ENCODE assay signal across 9 cellular contexts in genomic region chr9:14992025-14992424, GRCh38.
DNase-seq lines count a peak whose midpoint lies in the region; ATAC-seq and TF ChIP-seq lines count a peak whose summit lies in the region.
"Had no signal": no experiment of that assay in that cellular context is flagged by ENCODE, and none has a peak within 500 bp of the region (broad histone marks: within the 10 kb centered on the region; RNA-seq: fewer than 3 reads in every experiment).

No MANE protein-coding gene starts in this region.

- no TSS peak for BruUV-seq in mammary epithelial cell (replicated peaks; lab: Mats Ljungman, UMichigan)

- dilution Hi-C loops in mammary epithelial cell (cut with HindIII; ENCODE audit: low sequenced_read_pairs): no loop called here

- H4K20me1 ChIP-seq in mammary epithelial cell (ENCODE audit: insufficient read depth, low read length): no peaks in the 10 kb centered on the region

- peaks cover 10% of the 10 kb centered on the region for H3K27me3 Mint-ChIP-seq in endodermal cell (ENCODE audit: insufficient read depth)

- H3K9me3 ChIP-seq in mammary epithelial cell (replicated peaks; ENCODE audit: insufficient read depth, low read length): peaks cover 3% of the 10 kb centered on the region
- no peaks in the 10 kb centered on the region for H3K9me3 ChIP-seq in NT2/D1 (ENCODE audit: insufficient read depth, low read length)
- H3K9me3 ChIP-seq in endodermal cell (ENCODE audit: control insufficient read depth, low read length): no peaks in the 10 kb centered on the region
- no peaks in the 10 kb centered on the region for H3K9me3 ChIP-seq in thoracic aorta

- peak overlapping the region; percentile 79 for H3K4me3 Mint-ChIP-seq in endodermal cell

- TF ChIP-seq CTCF in mammary epithelial cell (conservative IDR thresholded peaks at IDR 0.05 in 1 of 2, IDR thresholded peaks at IDR 0.05 in 1 of 2; ENCODE audit: extremely low read depth in 1 of 2, insufficient read depth in 1 of 2, low read depth in 1 of 2, low read length in 2 of 2) (no peak), endodermal cell (conservative IDR thresholded peaks at IDR 0.05) (no peak), thoracic aorta (IDR thresholded peaks at IDR 0.05) (no peak)

- DNase-seq in T47D (ENCODE audit: low read depth in 1 of 2, low spot score in 1 of 2) (peak; percentile 42 to 48), mammary epithelial cell (no peak), NT2/D1 (ENCODE audit: low read depth, low spot score) (no peak), endodermal cell (no peak), thoracic aorta (ENCODE audit: low spot score) (no peak), AG08396 (ENCODE audit: low spot score) (no peak)
- no peak for DNase-seq in stimulated activated CD4-positive, alpha-beta T cell treated with anti-CD3 and anti-CD28 coated beads, Interleukin-4, amount 100 ng/mL, for 4 hours
- DNase-seq: MM.1S had no signal

- CTCF ChIA-PET in mammary epithelial cell (lab: Charles Lee; ENCODE audit: low non-redundant PET): no interaction called here

- peaks cover 5% of the 10 kb centered on the region for H3K36me3 Mint-ChIP-seq in endodermal cell (ENCODE audit: low read depth)

- no peak for ATAC-seq in thoracic aorta (ENCODE audit: insufficient number of reproducible peaks, low FRiP score, low read depth)
- ATAC-seq in GM19328 (IDR thresholded peaks at IDR 0.05; ENCODE audit: unreplicated experiment): no peak

- no peaks in the 10 kb centered on the region for H3K9me3 Mint-ChIP-seq in endodermal cell

- no peaks in the 10 kb centered on the region for H3K4me1 ChIP-seq in mammary epithelial cell (ENCODE audit: insufficient read depth, low read length)
- peaks cover 3% of the 10 kb centered on the region for H3K4me1 ChIP-seq in NT2/D1 (ENCODE audit: insufficient read depth, insufficient read length)
- no peaks in the 10 kb centered on the region for H3K4me1 ChIP-seq in endodermal cell (ENCODE audit: control insufficient read depth, insufficient read depth, low read length)
- H3K4me1 ChIP-seq in thoracic aorta (ENCODE audit: control insufficient read depth in 1 of 2, low read depth in 2 of 2): peaks cover 6 to 8% of the 10 kb centered on the region in 2 donors

- no peaks in the 10 kb centered on the region for H3K79me2 ChIP-seq in mammary epithelial cell (ENCODE audit: insufficient read depth, low read length)

- H3K4me3 ChIP-seq in mammary epithelial cell (replicated peaks in 1 of 3; ENCODE audit: insufficient read depth in 1 of 3, low read depth in 2 of 3, low read length in 3 of 3) (no peak overlapping the region), NT2/D1 (ENCODE audit: insufficient read length, low read depth) (peak overlapping the region; percentile 82), endodermal cell (ENCODE audit: low read length) (no peak overlapping the region), thoracic aorta (peak overlapping the region; percentile 91)

- intact Hi-C loops in mammary epithelial cell (cut with micrococcal nuclease): no loop called here

- no peak overlapping the region for H3K27ac ChIP-seq in mammary epithelial cell (ENCODE audit: insufficient read depth, low read depth, low read length)
- no peak overlapping the region for H3K27ac ChIP-seq in endodermal cell (ENCODE audit: low read depth, low read length)
- no peak overlapping the region for H3K27ac ChIP-seq in thoracic aorta

- H3K4me1 Mint-ChIP-seq in endodermal cell: peaks cover 14% of the 10 kb centered on the region

- H3K9ac ChIP-seq in mammary epithelial cell (ENCODE audit: insufficient read depth, low read length): no peak overlapping the region
- no peak overlapping the region for H3K9ac ChIP-seq in NT2/D1 (ENCODE audit: insufficient read length, low read depth)
- no peak overlapping the region for H3K9ac ChIP-seq in endodermal cell (ENCODE audit: extremely low read depth, low read length, poor library complexity, severe bottlenecking)

- H3K27me3 ChIP-seq in mammary epithelial cell (ENCODE audit: insufficient read depth, low read length) (no peaks in the 10 kb centered on the region), NT2/D1 (ENCODE audit: insufficient read depth, insufficient read length) (no peaks in the 10 kb centered on the region), endodermal cell (ENCODE audit: control insufficient read depth, insufficient read depth, low read length, poor library complexity, severe bottlenecking) (no peaks in the 10 kb centered on the region), thoracic aorta (replicated peaks; ENCODE audit: insufficient read depth) (no peaks in the 10 kb centered on the region)

- H3K36me3 ChIP-seq in mammary epithelial cell (ENCODE audit: insufficient read depth, low read length) (no peaks in the 10 kb centered on the region), NT2/D1 (ENCODE audit: insufficient read depth, insufficient read length, low read length) (peaks cover 4% of the 10 kb centered on the region), endodermal cell (ENCODE audit: control insufficient read depth, insufficient read depth, low read length) (no peaks in the 10 kb centered on the region), thoracic aorta (no peaks in the 10 kb centered on the region)

- in situ Hi-C loops in T47D (cut with HindIII; ENCODE audit: low pct_unique_long_range_greater_than_20kb, low sequenced_read_pairs): no loop called here
- in situ Hi-C loops in mammary epithelial cell (cut with MboI; ENCODE audit: low sequenced_read_pairs in 2 of 2): no loop called here

- H3K4me2 ChIP-seq in mammary epithelial cell (ENCODE audit: insufficient read depth, low read depth, low read length): no peak overlapping the region

- H2AFZ ChIP-seq in mammary epithelial cell (ENCODE audit: low read depth, low read length): no peak overlapping the region

- WGBS in mammary epithelial cell (ENCODE audit: low coverage, missing lambda C conversion rate): 91% methylated on average over 10 of the region's 10 CpGs
- WGBS in endodermal cell (ENCODE audit: insufficient coverage in 1 of 2, insufficient read length in 1 of 2), 2 experiments: 94 to 98% methylated on average over 9 to 10 of the region's 10 CpGs

- H3K27ac Mint-ChIP-seq in endodermal cell: no peak overlapping the region

Comparison
In these comparisons a context has a peak if more than half of its experiments do, and no peak if none do; other contexts are left out.
1. DNase-seq: peak in T47D (2 of 2); none in mammary epithelial cell (single experiment), NT2/D1 (single experiment), endodermal cell (single experiment), thoracic aorta (single experiment), AG08396 (single experiment) and stimulated activated CD4-positive, alpha-beta T cell treated with anti-CD3 and anti-CD28 coated beads, Interleukin-4, amount 100 ng/mL, for 4 hours (0 of 2).
2. H3K4me3 ChIP-seq: peak in NT2/D1 (single experiment) and thoracic aorta (single experiment); none in mammary epithelial cell (0 of 3) and endodermal cell (single experiment).